In the genomic region with DNA sequence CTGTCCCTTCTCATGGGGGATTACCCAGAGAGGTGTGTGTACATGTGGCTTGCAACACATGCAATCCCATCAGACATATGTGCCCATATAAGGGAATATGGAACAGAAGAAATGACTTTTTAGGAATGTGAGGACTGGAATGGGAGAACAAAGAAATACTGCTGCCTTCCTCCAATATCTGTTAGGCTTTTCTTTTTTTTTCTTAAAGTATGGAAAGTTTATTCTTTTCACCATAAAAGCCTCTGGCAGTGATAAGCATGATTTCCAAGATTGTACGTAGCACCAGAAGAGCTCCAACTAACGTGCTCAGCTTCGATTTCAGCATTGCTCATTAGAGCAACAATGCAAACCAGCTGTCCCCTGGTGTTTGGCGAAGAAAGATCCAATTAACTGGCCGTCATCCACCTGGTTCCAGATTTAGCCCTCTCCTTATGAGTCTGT, we compare ENCODE assay signal across 17 cellular contexts.
DNase-seq lines count a peak whose midpoint lies in the region; FAIRE-seq and TF ChIP-seq lines count a peak whose summit lies in the region.
"Had no signal": no experiment of that assay in that cellular context is flagged by ENCODE, and none has a peak within 500 bp of the region (broad histone marks: within the 10 kb centered on the region; RNA-seq: fewer than 3 reads in every experiment).

No MANE protein-coding gene starts in this region.

- no peak overlapping the region for H2AK5ac ChIP-seq in mesenchymal stem cell (ENCODE audit: low read length, severe bottlenecking)

- intact Hi-C loops in prostate gland (cut with DNase I): no loop called here

- H2BK15ac ChIP-seq in mesenchymal stem cell (ENCODE audit: low read depth, poor library complexity, severe bottlenecking): no peak overlapping the region

- H3K23ac ChIP-seq in mesenchymal stem cell (ENCODE audit: low read length in 2 of 2): no peak overlapping the region

- TF ChIP-seq CTCF in D721Med (IDR thresholded peaks at IDR 0.05; ENCODE audit: insufficient read depth, missing control alignments) (no peak), prostate gland (IDR thresholded peaks at IDR 0.05) (no peak)

- no peak for TF ChIP-seq POLR2A in prostate gland (IDR thresholded peaks at IDR 0.05)

- WGBS in mesenchymal stem cell: 88% methylated on average over 5 of the region's 5 CpGs
- WGBS in prostate gland: 49% methylated on average over 5 of the region's 5 CpGs

- H3K9ac ChIP-seq in mesenchymal stem cell (ENCODE audit: low read length): no peak overlapping the region
- H3K9ac ChIP-seq: BLaER1, parathyroid adenoma had no signal

- H4K8ac ChIP-seq in mesenchymal stem cell (ENCODE audit: low read length): no peak overlapping the region

- H3K79me1 ChIP-seq in mesenchymal stem cell (replicated peaks; ENCODE audit: low read length, poor library complexity, severe bottlenecking): no peaks in the 10 kb centered on the region

- no peak overlapping the region for H2AFZ ChIP-seq in mesenchymal stem cell (ENCODE audit: low read depth, low read length)
- H2AFZ ChIP-seq: parathyroid adenoma had no signal

- H3K9me3 Mint-ChIP-seq in activated CD4-positive, alpha-beta T cell treated with anti-CD3 and anti-CD28 coated beads, Interleukin-2, amount 10 ng/mL, durations not matched to agents 7 days and 5 days: no peaks in the 10 kb centered on the region

- H3K36me3 ChIP-seq in mesenchymal stem cell (ENCODE audit: control insufficient read depth in 1 of 2, insufficient read depth in 2 of 2, low read depth in 1 of 2, low read length in 2 of 2) (no peaks in the 10 kb centered on the region), prostate gland (no peaks in the 10 kb centered on the region)
- H3K36me3 ChIP-seq: BLaER1 had no signal

- no peak overlapping the region for H3K4ac ChIP-seq in mesenchymal stem cell (ENCODE audit: low read depth in 1 of 2, low read length in 2 of 2)

- CTCF ChIA-PET in activated CD4-positive, alpha-beta T cell treated with anti-CD3 and anti-CD28 coated beads, Interleukin-2, amount 10 ng/mL, durations not matched to agents 7 days and 5 days (lab: Charles Lee): no interaction called here

- no peaks in the 10 kb centered on the region for H3K27me3 ChIP-seq in mesenchymal stem cell (ENCODE audit: control insufficient read depth in 1 of 2, insufficient read depth in 1 of 2, low read length in 2 of 2)
- no peaks in the 10 kb centered on the region for H3K27me3 ChIP-seq in prostate gland (replicated peaks; ENCODE audit: insufficient read depth)
- H3K27me3 ChIP-seq: BLaER1 had no signal

- H3K4me1 Mint-ChIP-seq in activated CD4-positive, alpha-beta T cell treated with anti-CD3 and anti-CD28 coated beads, Interleukin-2, amount 10 ng/mL, durations not matched to agents 7 days and 5 days: no peaks in the 10 kb centered on the region

- H3K4me1 ChIP-seq in mesenchymal stem cell (ENCODE audit: control insufficient read depth, insufficient read depth, low read depth, low read length) (peaks cover 4% of the 10 kb centered on the region), prostate gland (replicated peaks) (no peaks in the 10 kb centered on the region)
- H3K4me1 ChIP-seq: parathyroid adenoma had no signal

- no peak overlapping the region for H3K27ac Mint-ChIP-seq in activated CD4-positive, alpha-beta T cell treated with anti-CD3 and anti-CD28 coated beads, Interleukin-2, amount 10 ng/mL, durations not matched to agents 7 days and 5 days

- H3K27ac ChIP-seq in mesenchymal stem cell (ENCODE audit: low read length, poor library complexity, severe bottlenecking) (no peak overlapping the region), prostate gland (no peak overlapping the region)
- H3K27ac ChIP-seq: BLaER1, parathyroid adenoma had no signal

- FAIRE-seq in D721Med (lab: Jason Lieb, UNC): no peak
- FAIRE-seq: endometrium had no signal

- no peak overlapping the region for H2BK120ac ChIP-seq in mesenchymal stem cell (ENCODE audit: low read depth, low read length)

- H3K18ac ChIP-seq in mesenchymal stem cell (ENCODE audit: low read depth in 1 of 2, low read length in 2 of 2): no peak overlapping the region

- H3K14ac ChIP-seq in mesenchymal stem cell (ENCODE audit: low read length in 2 of 2): no peak overlapping the region

- peaks cover 2% of the 10 kb centered on the region for H3K27me3 Mint-ChIP-seq in activated CD4-positive, alpha-beta T cell treated with anti-CD3 and anti-CD28 coated beads, Interleukin-2, amount 10 ng/mL, durations not matched to agents 7 days and 5 days

- H3K9me3 ChIP-seq in mesenchymal stem cell (ENCODE audit: control insufficient read depth, low read length) (no peaks in the 10 kb centered on the region), prostate gland (no peaks in the 10 kb centered on the region)
- H3K9me3 ChIP-seq: BLaER1 had no signal

- H3K4me3 ChIP-seq in mesenchymal stem cell (ENCODE audit: insufficient read depth in 1 of 2, low read depth in 1 of 2, low read length in 2 of 2): no peak overlapping the region
- H3K4me3 ChIP-seq in prostate gland: no peak overlapping the region
- H3K4me3 ChIP-seq: BLaER1 had no signal

- H3K36me3 Mint-ChIP-seq in activated CD4-positive, alpha-beta T cell treated with anti-CD3 and anti-CD28 coated beads, Interleukin-2, amount 10 ng/mL, durations not matched to agents 7 days and 5 days (ENCODE audit: low read depth): no peaks in the 10 kb centered on the region

- H2BK12ac ChIP-seq in mesenchymal stem cell (ENCODE audit: low read length in 2 of 2): no peak overlapping the region

- no peak overlapping the region for H2BK5ac ChIP-seq in mesenchymal stem cell (ENCODE audit: low read depth, low read length, poor library complexity, severe bottlenecking)

- H4K91ac ChIP-seq in mesenchymal stem cell (ENCODE audit: low read length): no peak overlapping the region

- DNase-seq in DMS 273 (lab: John Stamatoyannopoulos, UW; ENCODE audit: unreplicated experiment) (peak; percentile 80), M059J (ENCODE audit: low read depth) (peak; percentile 19), SHP77 treated with DMSO at 0.1 percent for 48 hours (lab: John Stamatoyannopoulos, UW) (peak; percentile 86), mesenchymal stem cell (peak; percentile 39), D721Med (ENCODE audit: insufficient read length, low spot score) (no peak), prostate gland (ENCODE audit: low spot score) (no peak)
- no peak for DNase-seq in activated CD8-positive, alpha-beta memory T cell treated with anti-CD3 and anti-CD28 coated beads, Interleukin-2, amount 50 U/mL, for 48 hours
- DNase-seq in activated CD4-positive, alpha-beta T cell treated with anti-CD3 and anti-CD28 coated beads, Interleukin-2, amount 10 ng/mL, durations not matched to agents 7 days and 5 days: no peak
- DNase-seq: activated CD4-positive, CD25-positive, alpha-beta regulatory T cell; activated T-cell treated with anti-CD3 and anti-CD28 coated beads, Interleukin-2, amount 50 U/mL, for 1 hour; amygdala; stimulated activated CD4-positive, alpha-beta T cell treated with anti-CD3 and anti-CD28 coated beads, Interleukin-2, amount 100 ng/mL, for 48 hours; stimulated activated naive CD8-positive, alpha-beta T cell treated with anti-CD3 and anti-CD28 coated beads, Interleukin-15, Interleukin-2, amounts not matched to agents 100 U/mL and 50 U/mL, for 24 hours; SW 1271 had no signal

- no peak overlapping the region for H3K4me3 Mint-ChIP-seq in activated CD4-positive, alpha-beta T cell treated with anti-CD3 and anti-CD28 coated beads, Interleukin-2, amount 10 ng/mL, durations not matched to agents 7 days and 5 days

- no peak overlapping the region for H3K4me2 ChIP-seq in mesenchymal stem cell (ENCODE audit: low read length, poor library complexity, severe bottlenecking)
- H3K4me2 ChIP-seq: BLaER1 had no signal

- POLR2A ChIA-PET in activated CD4-positive, alpha-beta T cell treated with anti-CD3 and anti-CD28 coated beads, Interleukin-2, amount 10 ng/mL, durations not matched to agents 7 days and 5 days (lab: Charles Lee): no interaction called here

Comparison
In these comparisons a context has a peak if more than half of its experiments do, and no peak if none do; other contexts are left out.
1. DNase-seq: peak in DMS 273 (single experiment), M059J (single experiment), SHP77 treated with DMSO at 0.1 percent for 48 hours (single experiment) and mesenchymal stem cell (single experiment); none in activated CD8-positive, alpha-beta memory T cell treated with anti-CD3 and anti-CD28 coated beads, Interleukin-2, amount 50 U/mL, for 48 hours (single experiment), activated CD4-positive, alpha-beta T cell treated with anti-CD3 and anti-CD28 coated beads, Interleukin-2, amount 10 ng/mL, durations not matched to agents 7 days and 5 days (single experiment), D721Med (single experiment) and prostate gland (single experiment).